Comparison of ENCODE assay signal across 25 cellular contexts in genomic region chr12:664779-665092, GRCh38. TPM values are rescaled to one million over a fixed set of nuclear protein-coding genes. Genes with fewer than 3 reads are reported as not detected.
DNase-seq lines count a peak whose midpoint lies in the region; ATAC-seq, FAIRE-seq and TF ChIP-seq lines count a peak whose summit lies in the region.
"Had no signal": no experiment of that assay in that cellular context is flagged by ENCODE, and none has a peak within 500 bp of the region (broad histone marks: within the 10 kb centered on the region; RNA-seq: fewer than 3 reads in every experiment).

No MANE protein-coding gene starts in this region.

- POLR2A ChIA-PET in CD4-positive, alpha-beta T cell (lab: Charles Lee): interaction anchor here (7.0 kb wide), 1 partner anchor 87 kb away, joined by 56 read pairs; the partner anchor contains the start of gene WNK1

- H3K27ac ChIP-seq in CD4-positive, alpha-beta T cell (ENCODE audit: low read depth, low read length): no peak overlapping the region
- H3K27ac ChIP-seq in angular gyrus (ENCODE audit: low read depth, low read length): peak overlapping the region; percentile 90
- H3K27ac ChIP-seq: SK-N-MC had no signal

- DNase-seq in CD4-positive, alpha-beta T cell: no peak
- DNase-seq in GM12891 (ENCODE audit: insufficient read length, low spot score): no peak
- DNase-seq in progenitor cell of endocrine pancreas (ENCODE audit: low spot score, unreplicated experiment): no peak
- DNase-seq in hippocampal formation (lab: John Stamatoyannopoulos, UW): no peak
- no peak for DNase-seq in epidermal melanocyte (ENCODE audit: insufficient read length, low spot score)
- DNase-seq: ACHN; AML-193; CD8-positive, alpha-beta T cell; DMS79 treated with DMSO at 0.1 percent for 48 hours; IMR-90; Kasumi-1; MM.1S; NCI-H1105; NCI-H1694; NCI-H2227 treated with DMSO at 0.1 percent for 48 hours; NCI-H524; Right ventricle myocardium superior had no signal

- H3K27me3 Mint-ChIP-seq in CD4-positive, alpha-beta T cell: no peaks in the 10 kb centered on the region
- peaks cover 36% of the 10 kb centered on the region for H3K27me3 Mint-ChIP-seq in progenitor cell of endocrine pancreas

- no peak for ATAC-seq in CD4-positive, alpha-beta T cell (ENCODE audit: poor library complexity)
- ATAC-seq in GM18502 (IDR thresholded peaks at IDR 0.05; ENCODE audit: poor library complexity, unreplicated experiment): no peak
- ATAC-seq: CD8-positive, alpha-beta T cell had no signal

- no peaks in the 10 kb centered on the region for H3K9me3 Mint-ChIP-seq in CD4-positive, alpha-beta T cell
- H3K9me3 Mint-ChIP-seq in progenitor cell of endocrine pancreas (ENCODE audit: low read depth): no peaks in the 10 kb centered on the region
- H3K9me3 Mint-ChIP-seq: CD8-positive, alpha-beta T cell had no signal

- peak; percentile 45 for FAIRE-seq in GM12891 (lab: Jason Lieb, UNC)
- FAIRE-seq: D721Med, G401.6, GM18507, RCC 7860 had no signal

- no peak for TF ChIP-seq CTCF in CD4-positive, alpha-beta T cell (IDR thresholded peaks at IDR 0.05)
- no peak for TF ChIP-seq CTCF in progenitor cell of endocrine pancreas (IDR thresholded peaks at IDR 0.05; ENCODE audit: unreplicated experiment)

- peaks cover 73% of the 10 kb centered on the region for H3K4me1 Mint-ChIP-seq in CD4-positive, alpha-beta T cell (ENCODE audit: low read depth)
- H3K4me1 Mint-ChIP-seq in progenitor cell of endocrine pancreas (ENCODE audit: low read depth): peaks cover 11% of the 10 kb centered on the region

- H3K4me3 Mint-ChIP-seq in CD4-positive, alpha-beta T cell: peak overlapping the region; percentile 39
- H3K4me3 Mint-ChIP-seq in progenitor cell of endocrine pancreas (ENCODE audit: low read depth): no peak overlapping the region
- H3K4me3 Mint-ChIP-seq: CD8-positive, alpha-beta T cell had no signal

- H3K9me3 ChIP-seq in CD4-positive, alpha-beta T cell (ENCODE audit: control insufficient read depth, low read length): no peaks in the 10 kb centered on the region

- no peaks in the 10 kb centered on the region for H3K27me3 ChIP-seq in CD4-positive, alpha-beta T cell (ENCODE audit: control insufficient read depth, insufficient read depth, low read length)

- no peak for TF ChIP-seq POLR2A in GM12891 (IDR thresholded peaks at IDR 0.05; ENCODE audit: low read depth, low read length)

- peak overlapping the region; percentile 63 for H3K27ac Mint-ChIP-seq in CD4-positive, alpha-beta T cell
- H3K27ac Mint-ChIP-seq in progenitor cell of endocrine pancreas: peak overlapping the region; percentile 4
- H3K27ac Mint-ChIP-seq: CD8-positive, alpha-beta T cell had no signal

- no peaks in the 10 kb centered on the region for H3K36me3 Mint-ChIP-seq in CD4-positive, alpha-beta T cell (ENCODE audit: low read depth)
- no peaks in the 10 kb centered on the region for H3K36me3 Mint-ChIP-seq in progenitor cell of endocrine pancreas (ENCODE audit: insufficient read depth)
- H3K36me3 Mint-ChIP-seq: CD8-positive, alpha-beta T cell had no signal

- CTCF ChIA-PET in CD4-positive, alpha-beta T cell (lab: Charles Lee): no interaction called here

- intact Hi-C loops in CD4-positive, alpha-beta T cell (cut with DNase I, micrococcal nuclease): loop anchor here in 1 of 2 experiments (5.0 to 10.0 kb wide), 2 partner anchors 90 to 148 kb away; no protein-coding TSS in a partner anchor

TF ChIP-seq in GM12891, 5 proteins besides CTCF, POLR2A, EP300 and RAD21:
- no peak for TF ChIP-seq POLR2AphosphoS5 (IDR thresholded peaks at IDR 0.05; ENCODE audit: low read depth, low read length)
- TF ChIP-seq POU2F2 (IDR thresholded peaks at IDR 0.05; ENCODE audit: low read depth, low read length): no peak
- TF ChIP-seq SPI1 (IDR thresholded peaks at IDR 0.05; ENCODE audit: low read depth, low read length): no peak

RNA-seq across cellular contexts. Expression of gene NINJ2, which starts 1.5 kb away (rescaled TPM):
- total RNA-seq in CD4-positive, alpha-beta T cell: 1 to 10 TPM; 1.1 to 3.4 TPM
- polyA plus RNA-seq in GM12891 (2012; ENCODE audit: low read depth, missing spikeins): 15.5 TPM
- total RNA-seq in progenitor cell of endocrine pancreas: 3.0 and 4.0 TPM in 2 replicates
- total RNA-seq: H4, IMR-90 had no signal
- polyA plus RNA-seq: IMR-90 had no signal
